ENCODE assay signal across 9 cellular contexts in genomic region chr11:13962562-13963168, GRCh38. TPM values are rescaled to one million over a fixed set of nuclear protein-coding genes. Genes with fewer than 3 reads are reported as not detected.
A peak's percentile ranks its signal among the peaks of the same experiment; 100 is the strongest.
DNase-seq lines count a peak whose midpoint lies in the region; ATAC-seq and TF ChIP-seq lines count a peak whose summit lies in the region.
"Had no signal": no experiment of that assay in that cellular context is flagged by ENCODE, and none has a peak within 500 bp of the region (broad histone marks: within the 10 kb centered on the region; RNA-seq: fewer than 3 reads in every experiment).

Gene SPON1 (plus strand): TSS chr11:13962723. CDS start chr11:13962905, 182 bp downstream.

- no peaks in the 10 kb centered on the region for H3K36me3 ChIP-seq in ES-I3 (ENCODE audit: insufficient read depth, low read length)

- H3K27ac Mint-ChIP-seq in WTC11: no peak within 1 kb of the TSS
- H3K27ac Mint-ChIP-seq in memory B cell: no peak within 1 kb of the TSS
- H3K27ac Mint-ChIP-seq in stimulated activated naive B cell treated with anti-CD40 and anti-IgM and Interleukin-4, amounts not matched to agents 10 μg/mL and 1 μg/mL and 100 μg/mL, for 72 hours: peak within 1 kb of the TSS; percentile 39
- H3K27ac Mint-ChIP-seq: dendritic cell treated with granulocyte-macrophage colony-stimulating factor and Interleukin-4, amounts not matched to agents 40 ng/mL and 50 ng/mL, for 4 days had no signal

- H3K36me3 Mint-ChIP-seq in WTC11 (no peaks in the 10 kb centered on the region), memory B cell (no peaks in the 10 kb centered on the region)
- no peaks in the 10 kb centered on the region for H3K36me3 Mint-ChIP-seq in stimulated activated naive B cell treated with anti-CD40 and anti-IgM and Interleukin-4, amounts not matched to agents 10 μg/mL and 1 μg/mL and 100 μg/mL, for 72 hours

- H3K4me3 Mint-ChIP-seq in WTC11: peak within 1 kb of the TSS; percentile 83
- H3K4me3 Mint-ChIP-seq in memory B cell: peak within 1 kb of the TSS; percentile 50
- peak within 1 kb of the TSS; percentile 55 to 76 for H3K4me3 Mint-ChIP-seq in stimulated activated naive B cell treated with anti-CD40 and anti-IgM and Interleukin-4, amounts not matched to agents 10 μg/mL and 1 μg/mL and 100 μg/mL, for 72 hours
- H3K4me3 Mint-ChIP-seq: dendritic cell treated with granulocyte-macrophage colony-stimulating factor and Interleukin-4, amounts not matched to agents 40 ng/mL and 50 ng/mL, for 4 days had no signal

- POLR2A ChIA-PET in WTC11 (lab: Charles Lee): interaction anchor here (0.6 kb wide), 1 partner anchor 235 kb away, joined by 4 read pairs; no protein-coding TSS in a partner anchor

- CTCF ChIA-PET in WTC11 (lab: Charles Lee): interaction anchor here (0.6 to 3.2 kb wide), 11 partner anchors 9 to 492 kb away, joined by 3 to 15 read pairs (median 4); no protein-coding TSS in a partner anchor

- no peak for TF ChIP-seq CTCF in WTC11 (IDR thresholded peaks at IDR 0.05)

- DNase-seq in WTC11 (ENCODE audit: low spot score) (peak; percentile 73), dedifferentiated amniotic fluid mesenchymal stem cell (ENCODE audit: extremely low spot score) (peak; percentile 26), memory B cell (ENCODE audit: low spot score in 2 of 2) (peak in 1 of 2 donors; percentile 16), T1000 (lab: John Stamatoyannopoulos, UW) (no peak), SKM-1 treated with dmso at 0.1 percent for 144 hours (lab: John Stamatoyannopoulos, UW; ENCODE audit: unreplicated experiment) (no peak)
- DNase-seq in stimulated activated naive B cell treated with anti-CD40 and anti-IgM and Interleukin-4, amounts not matched to agents 10 μg/mL and 1 μg/mL and 100 μg/mL, for 72 hours: peak; percentile 9

- ATAC-seq in WTC11: peak; percentile 73
- ATAC-seq in memory B cell (ENCODE audit: low read depth): peak; percentile 53
- ATAC-seq in stimulated activated naive B cell treated with anti-CD40 and anti-IgM and Interleukin-4, amounts not matched to agents 10 μg/mL and 1 μg/mL and 100 μg/mL, for 72 hours (replicated peaks): peak; percentile 55 to 70
- ATAC-seq in HG02588 (IDR thresholded peaks at IDR 0.05; ENCODE audit: unreplicated experiment): no peak

- H3K9me3 ChIP-seq in ES-I3 (ENCODE audit: control insufficient read depth, insufficient read depth, low read length): no peaks in the 10 kb centered on the region; the same call in 1 of the 2 replicates

- no peaks in the 10 kb centered on the region for H3K9me3 Mint-ChIP-seq in WTC11
- H3K9me3 Mint-ChIP-seq in memory B cell: no peaks in the 10 kb centered on the region
- no peaks in the 10 kb centered on the region for H3K9me3 Mint-ChIP-seq in stimulated activated naive B cell treated with anti-CD40 and anti-IgM and Interleukin-4, amounts not matched to agents 10 μg/mL and 1 μg/mL and 100 μg/mL, for 72 hours
- H3K9me3 Mint-ChIP-seq: dendritic cell treated with granulocyte-macrophage colony-stimulating factor and Interleukin-4, amounts not matched to agents 40 ng/mL and 50 ng/mL, for 4 days had no signal

- H3K4me1 ChIP-seq in ES-I3 (ENCODE audit: insufficient read depth, low read length): peaks cover 20% of the 10 kb centered on the region

- H3K9ac ChIP-seq in ES-I3 (ENCODE audit: low read depth, low read length): peak within 1 kb of the TSS; percentile 71

- H3K4me1 Mint-ChIP-seq in WTC11 (peaks cover 40% of the 10 kb centered on the region), memory B cell (peaks cover 3% of the 10 kb centered on the region)
- peaks cover 10 to 14% of the 10 kb centered on the region in 2 donors for H3K4me1 Mint-ChIP-seq in stimulated activated naive B cell treated with anti-CD40 and anti-IgM and Interleukin-4, amounts not matched to agents 10 μg/mL and 1 μg/mL and 100 μg/mL, for 72 hours

- H3K27me3 Mint-ChIP-seq in WTC11 (ENCODE audit: low read depth) (peaks cover 85% of the 10 kb centered on the region), memory B cell (peaks cover 28% of the 10 kb centered on the region)
- H3K27me3 Mint-ChIP-seq in stimulated activated naive B cell treated with anti-CD40 and anti-IgM and Interleukin-4, amounts not matched to agents 10 μg/mL and 1 μg/mL and 100 μg/mL, for 72 hours: peaks cover 52 to 67% of the 10 kb centered on the region in 2 donors

TF ChIP-seq in WTC11, 78 proteins besides CTCF, POLR2A, EP300 and RAD21 (continues in another document):
- TF ChIP-seq ZNF121 (CRISPR knock-in tag; IDR thresholded peaks at IDR 0.05) (no peak), ZNF671 (CRISPR knock-in tag; IDR thresholded peaks at IDR 0.05) (no peak), MXD4 (CRISPR knock-in tag; IDR thresholded peaks at IDR 0.05; ENCODE audit: borderline replicate concordance) (no peak), JUN (CRISPR knock-in tag; IDR thresholded peaks at IDR 0.05) (peak; percentile 58; the same call in 1 of the 2 replicates), ZBTB21 (CRISPR knock-in tag; IDR thresholded peaks at IDR 0.05; ENCODE audit: borderline replicate concordance) (no peak), ZNF263 (CRISPR knock-in tag; IDR thresholded peaks at IDR 0.05; ENCODE audit: low read depth) (no peak), FOXP4 (CRISPR knock-in tag; IDR thresholded peaks at IDR 0.05) (peak; percentile 40; the same call in 1 of the 2 replicates), FOXP1 (CRISPR knock-in tag; IDR thresholded peaks at IDR 0.05; ENCODE audit: borderline replicate concordance) (peak; percentile 83), FOXK1 (CRISPR knock-in tag; IDR thresholded peaks at IDR 0.05) (0 out of 2 replicates have a peak, but pooled peaks have one; percentile 40), PRRX2 (CRISPR knock-in tag; IDR thresholded peaks at IDR 0.05) (no peak), KAT7 (CRISPR knock-in tag; IDR thresholded peaks at IDR 0.05; ENCODE audit: borderline replicate concordance) (no peak), EMX1 (CRISPR knock-in tag; IDR thresholded peaks at IDR 0.05) (no peak)
- TF ChIP-seq, protein P1, sequence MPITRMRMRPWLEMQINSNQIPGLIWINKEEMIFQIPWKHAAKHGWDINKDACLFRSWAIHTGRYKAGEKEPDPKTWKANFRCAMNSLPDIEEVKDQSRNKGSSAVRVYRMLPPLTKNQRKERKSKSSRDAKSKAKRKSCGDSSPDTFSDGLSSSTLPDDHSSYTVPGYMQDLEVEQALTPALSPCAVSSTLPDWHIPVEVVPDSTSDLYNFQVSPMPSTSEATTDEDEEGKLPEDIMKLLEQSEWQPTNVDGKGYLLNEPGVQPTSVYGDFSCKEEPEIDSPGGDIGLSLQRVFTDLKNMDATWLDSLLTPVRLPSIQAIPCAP (CRISPR knock-in tag; IDR thresholded peaks at IDR 0.05): no peak
- TF ChIP-seq, protein P2, sequence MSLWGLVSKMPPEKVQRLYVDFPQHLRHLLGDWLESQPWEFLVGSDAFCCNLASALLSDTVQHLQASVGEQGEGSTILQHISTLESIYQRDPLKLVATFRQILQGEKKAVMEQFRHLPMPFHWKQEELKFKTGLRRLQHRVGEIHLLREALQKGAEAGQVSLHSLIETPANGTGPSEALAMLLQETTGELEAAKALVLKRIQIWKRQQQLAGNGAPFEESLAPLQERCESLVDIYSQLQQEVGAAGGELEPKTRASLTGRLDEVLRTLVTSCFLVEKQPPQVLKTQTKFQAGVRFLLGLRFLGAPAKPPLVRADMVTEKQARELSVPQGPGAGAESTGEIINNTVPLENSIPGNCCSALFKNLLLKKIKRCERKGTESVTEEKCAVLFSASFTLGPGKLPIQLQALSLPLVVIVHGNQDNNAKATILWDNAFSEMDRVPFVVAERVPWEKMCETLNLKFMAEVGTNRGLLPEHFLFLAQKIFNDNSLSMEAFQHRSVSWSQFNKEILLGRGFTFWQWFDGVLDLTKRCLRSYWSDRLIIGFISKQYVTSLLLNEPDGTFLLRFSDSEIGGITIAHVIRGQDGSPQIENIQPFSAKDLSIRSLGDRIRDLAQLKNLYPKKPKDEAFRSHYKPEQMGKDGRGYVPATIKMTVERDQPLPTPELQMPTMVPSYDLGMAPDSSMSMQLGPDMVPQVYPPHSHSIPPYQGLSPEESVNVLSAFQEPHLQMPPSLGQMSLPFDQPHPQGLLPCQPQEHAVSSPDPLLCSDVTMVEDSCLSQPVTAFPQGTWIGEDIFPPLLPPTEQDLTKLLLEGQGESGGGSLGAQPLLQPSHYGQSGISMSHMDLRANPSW (CRISPR knock-in tag; conservative IDR thresholded peaks at IDR 0.05; ENCODE audit: low read depth): no peak
- TF ChIP-seq, protein P3, sequence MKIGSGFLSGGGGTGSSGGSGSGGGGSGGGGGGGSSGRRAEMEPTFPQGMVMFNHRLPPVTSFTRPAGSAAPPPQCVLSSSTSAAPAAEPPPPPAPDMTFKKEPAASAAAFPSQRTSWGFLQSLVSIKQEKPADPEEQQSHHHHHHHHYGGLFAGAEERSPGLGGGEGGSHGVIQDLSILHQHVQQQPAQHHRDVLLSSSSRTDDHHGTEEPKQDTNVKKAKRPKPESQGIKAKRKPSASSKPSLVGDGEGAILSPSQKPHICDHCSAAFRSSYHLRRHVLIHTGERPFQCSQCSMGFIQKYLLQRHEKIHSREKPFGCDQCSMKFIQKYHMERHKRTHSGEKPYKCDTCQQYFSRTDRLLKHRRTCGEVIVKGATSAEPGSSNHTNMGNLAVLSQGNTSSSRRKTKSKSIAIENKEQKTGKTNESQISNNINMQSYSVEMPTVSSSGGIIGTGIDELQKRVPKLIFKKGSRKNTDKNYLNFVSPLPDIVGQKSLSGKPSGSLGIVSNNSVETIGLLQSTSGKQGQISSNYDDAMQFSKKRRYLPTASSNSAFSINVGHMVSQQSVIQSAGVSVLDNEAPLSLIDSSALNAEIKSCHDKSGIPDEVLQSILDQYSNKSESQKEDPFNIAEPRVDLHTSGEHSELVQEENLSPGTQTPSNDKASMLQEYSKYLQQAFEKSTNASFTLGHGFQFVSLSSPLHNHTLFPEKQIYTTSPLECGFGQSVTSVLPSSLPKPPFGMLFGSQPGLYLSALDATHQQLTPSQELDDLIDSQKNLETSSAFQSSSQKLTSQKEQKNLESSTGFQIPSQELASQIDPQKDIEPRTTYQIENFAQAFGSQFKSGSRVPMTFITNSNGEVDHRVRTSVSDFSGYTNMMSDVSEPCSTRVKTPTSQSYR (CRISPR knock-in tag; IDR thresholded peaks at IDR 0.05): no peak

RNA-seq across cellular contexts. Expression of gene SPON1, which starts in this region (rescaled TPM):
- 4.1 to 6.4 TPM (median 4.1 TPM) in 3 replicates for total RNA-seq in WTC11 (2021)

Comparison
In these comparisons a context has a peak if more than half of its experiments do, and no peak if none do; other contexts are left out.
1. DNase-seq: peak in WTC11 (single experiment), dedifferentiated amniotic fluid mesenchymal stem cell (single experiment) and stimulated activated naive B cell treated with anti-CD40 and anti-IgM and Interleukin-4, amounts not matched to agents 10 μg/mL and 1 μg/mL and 100 μg/mL, for 72 hours (single experiment); none in T1000 (single experiment) and SKM-1 treated with dmso at 0.1 percent for 144 hours (single experiment).
2. Peak in every context shown above with its lines, with median percentiles within 50 percentile points of each other: H3K4me3 Mint-ChIP-seq.